1 cellular context compared by ENCODE assay signal in the genomic region with DNA sequence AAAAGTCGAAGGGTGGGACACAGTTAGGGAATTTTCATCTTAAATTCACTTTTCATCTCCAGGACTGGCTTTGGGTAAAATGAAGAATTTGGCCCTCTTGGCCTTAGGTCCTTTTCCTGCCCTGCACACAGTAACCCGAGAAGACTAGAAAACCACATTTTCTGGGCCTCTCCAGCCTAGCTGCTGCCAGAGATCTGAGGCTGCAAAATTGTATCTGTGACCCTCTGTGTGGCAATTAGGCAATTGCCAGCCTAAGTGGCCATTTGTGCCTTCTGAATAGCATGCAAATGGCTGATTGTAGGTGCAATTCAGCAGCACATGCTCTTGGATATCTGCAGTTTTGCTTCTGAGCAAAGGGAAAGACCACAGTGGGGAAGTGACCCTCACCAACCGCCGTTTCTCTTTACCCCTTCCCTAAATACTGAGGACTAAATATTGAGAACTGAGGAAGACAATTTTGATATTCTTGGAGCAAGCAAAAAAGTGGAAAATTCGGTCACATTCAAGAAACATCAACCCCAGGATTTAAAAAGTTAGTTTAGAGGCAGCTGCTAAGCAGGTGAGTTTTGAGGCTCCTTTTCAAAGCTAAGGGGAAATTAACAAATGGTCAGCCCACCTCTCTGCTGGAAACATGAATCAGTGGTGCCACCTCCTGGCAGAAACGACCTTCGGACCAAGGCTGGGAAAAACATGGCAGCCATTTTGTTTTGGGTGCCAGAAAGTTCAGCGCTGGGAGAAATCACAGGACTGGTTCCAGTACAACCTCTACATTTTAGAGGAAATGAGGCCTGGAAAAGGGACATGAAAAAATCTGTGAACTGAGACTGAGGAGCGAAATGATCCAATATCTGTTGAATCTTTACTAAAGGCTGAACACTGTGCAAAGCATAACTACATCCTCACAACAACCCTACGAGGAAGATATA.
TF ChIP-seq lines count a peak whose summit lies in the region.

No MANE protein-coding gene starts in this region.

TF ChIP-seq in IMR-90, 13 proteins besides CTCF, POLR2A, EP300 and RAD21:
- TF ChIP-seq SMC3 (IDR thresholded peaks at IDR 0.05; ENCODE audit: low read depth, low read length) (peak; percentile 77), BHLHE40 (IDR thresholded peaks at IDR 0.05; ENCODE audit: low read depth, low read length) (no peak)
TF ChIP-seq in IMR-90: peak in this region for 1.
